1 cellular context compared by ENCODE assay signal in the genomic region with DNA sequence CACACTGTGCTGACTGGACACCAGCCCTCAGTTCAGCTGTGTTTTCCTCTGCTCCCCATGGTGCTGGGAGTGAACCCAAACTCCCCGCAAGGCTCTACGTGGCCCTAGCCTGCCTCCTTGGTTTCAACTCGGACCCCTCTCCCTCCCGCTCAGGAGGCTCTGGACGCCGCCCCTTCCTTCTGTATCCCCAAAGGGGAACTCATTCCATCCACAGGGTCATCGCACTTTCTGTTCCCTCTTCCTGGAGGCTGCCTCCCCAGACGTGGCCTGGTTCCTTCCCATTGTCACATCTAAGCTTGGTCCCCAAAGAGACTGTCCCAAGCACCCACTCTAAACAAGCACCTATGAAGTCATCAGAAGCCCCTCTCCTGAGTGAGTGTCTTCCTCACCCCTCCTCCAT.
TF ChIP-seq lines count a peak whose summit lies in the region.

No MANE protein-coding gene starts in this region.

TF ChIP-seq in HepG2, 621 proteins besides CTCF, POLR2A, EP300 and RAD21:
- TF ChIP-seq ZNF33B (CRISPR knock-in tag; IDR thresholded peaks at IDR 0.05) (no peak), TBX2 (CRISPR knock-in tag; IDR thresholded peaks at IDR 0.05; ENCODE audit: borderline replicate concordance) (no peak), ZNF350 (CRISPR knock-in tag; IDR thresholded peaks at IDR 0.05; ENCODE audit: borderline replicate concordance, low read depth) (no peak), ZNF205 (CRISPR knock-in tag; IDR thresholded peaks at IDR 0.05) (no peak), CHD4 (IDR thresholded peaks at IDR 0.05; ENCODE audit: borderline replicate concordance, low read length) (no peak), KDM2A (CRISPR knock-in tag; IDR thresholded peaks at IDR 0.05; ENCODE audit: borderline replicate concordance, low read depth) (no peak), ZFP41 (CRISPR knock-in tag; IDR thresholded peaks at IDR 0.05; ENCODE audit: borderline replicate concordance) (no peak), XRCC5 (optimal IDR thresholded peaks at IDR 0.05; ENCODE audit: low read length) (no peak), NFKB2 (CRISPR knock-in tag; IDR thresholded peaks at IDR 0.05; ENCODE audit: borderline replicate concordance) (no peak), ZC3H4 (CRISPR knock-in tag; IDR thresholded peaks at IDR 0.05; ENCODE audit: borderline replicate concordance) (no peak), SPEN (CRISPR knock-in tag; IDR thresholded peaks at IDR 0.05; ENCODE audit: low read depth) (no peak), ZSCAN25 (CRISPR knock-in tag; IDR thresholded peaks at IDR 0.05) (no peak), TEAD3 (CRISPR knock-in tag; optimal IDR thresholded peaks at IDR 0.05; ENCODE audit: borderline replicate concordance) (no peak), NFE2L1 (CRISPR knock-in tag; IDR thresholded peaks at IDR 0.05; ENCODE audit: borderline replicate concordance) (no peak)
- TF ChIP-seq, protein P1, sequence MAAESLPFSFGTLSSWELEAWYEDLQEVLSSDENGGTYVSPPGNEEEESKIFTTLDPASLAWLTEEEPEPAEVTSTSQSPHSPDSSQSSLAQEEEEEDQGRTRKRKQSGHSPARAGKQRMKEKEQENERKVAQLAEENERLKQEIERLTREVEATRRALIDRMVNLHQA (CRISPR knock-in tag; IDR thresholded peaks at IDR 0.05), result no peak
